ENCODE assay signal across 15 cellular contexts in the genomic region with DNA sequence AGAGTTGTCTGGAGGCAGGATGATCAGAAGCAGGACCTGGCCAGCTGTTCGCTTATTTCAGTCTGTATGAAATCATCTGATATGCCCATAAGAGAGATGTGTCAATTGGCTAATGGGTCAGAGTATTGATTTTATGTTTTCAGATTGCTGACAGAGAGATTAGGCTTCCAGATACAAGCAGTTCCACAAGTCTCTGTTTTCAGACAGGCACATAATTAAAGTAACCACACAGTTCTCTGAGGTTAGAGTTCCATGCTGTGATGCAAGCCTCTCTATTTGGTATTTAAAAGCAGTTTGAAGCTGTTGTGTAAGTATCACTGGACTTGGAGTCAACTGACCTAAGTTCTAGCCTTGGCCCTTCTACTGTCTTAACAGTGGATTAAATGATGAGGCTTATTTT. TPM values are rescaled to one million over a fixed set of nuclear protein-coding genes. Genes with fewer than 3 reads are reported as not detected.
DNase-seq lines count a peak whose midpoint lies in the region; ATAC-seq, FAIRE-seq and TF ChIP-seq lines count a peak whose summit lies in the region.
"Had no signal": no experiment of that assay in that cellular context is flagged by ENCODE, and none has a peak within 500 bp of the region (broad histone marks: within the 10 kb centered on the region; RNA-seq: fewer than 3 reads in every experiment).

No MANE protein-coding gene starts in this region.

- H4K20me1 ChIP-seq in MM.1S (ENCODE audit: insufficient read depth, low read length) (no peaks in the 10 kb centered on the region), astrocyte (ENCODE audit: insufficient read depth, low read length) (no peaks in the 10 kb centered on the region)

- 100% methylated on average over 1 of the region's 1 CpG for WGBS in mesodermal cell (ENCODE audit: insufficient coverage in 2 of 2), 2 experiments

- CTCF ChIA-PET in BJ (lab: Yijun Ruan, JAX): interaction anchor here (0.5 to 1.4 kb wide), 3 partner anchors 221 to 1810 kb away, joined by 3 to 5 read pairs (median 3); no protein-coding TSS in a partner anchor
- CTCF ChIA-PET in CD8-positive, alpha-beta memory T cell (lab: Charles Lee): interaction anchor here (1.4 kb wide), 1 partner anchor 221 kb away, joined by 3 read pairs; no protein-coding TSS in a partner anchor

- H3K9ac ChIP-seq in MM.1S (ENCODE audit: low read length) (no peak overlapping the region; the same call in 1 of the 2 replicates), astrocyte (ENCODE audit: low read length) (no peak overlapping the region)
- H3K9ac ChIP-seq: parathyroid adenoma had no signal

- H3K27ac Mint-ChIP-seq in astrocyte (ENCODE audit: unreplicated experiment): peak overlapping the region; percentile 53
- H3K27ac Mint-ChIP-seq in CD8-positive, alpha-beta memory T cell: no peak overlapping the region
- H3K27ac Mint-ChIP-seq: stimulated activated naive B cell treated with anti-CD40 and anti-IgM and Interleukin-4, amounts not matched to agents 10 μg/mL and 1 μg/mL and 100 μg/mL, for 72 hours had no signal

- no peak for FAIRE-seq in astrocyte (lab: Jason Lieb, UNC)

- DNase-seq in BJ (ENCODE audit: low read depth) (peak; percentile 29), MM.1S (peak; percentile 62), astrocyte (ENCODE audit: low read depth) (peak; percentile 49), foreskin melanocyte (no peak)
- DNase-seq in CD8-positive, alpha-beta memory T cell: no peak
- DNase-seq: amniotic stem cell; CD4-positive, alpha-beta memory T cell; NCI-H510A; stimulated activated CD4-positive, alpha-beta T cell treated with anti-CD3 and anti-CD28 coated beads, Interleukin-2, amount 100 ng/mL, for 48 hours; stimulated activated naive B cell treated with anti-CD40 and anti-IgM and Interleukin-4, amounts not matched to agents 10 μg/mL and 1 μg/mL and 100 μg/mL, for 72 hours had no signal

- no peaks in the 10 kb centered on the region for H3K27me3 Mint-ChIP-seq in astrocyte (ENCODE audit: low read depth, unreplicated experiment)
- no peaks in the 10 kb centered on the region for H3K27me3 Mint-ChIP-seq in CD8-positive, alpha-beta memory T cell
- H3K27me3 Mint-ChIP-seq: CD4-positive, alpha-beta memory T cell; stimulated activated naive B cell treated with anti-CD40 and anti-IgM and Interleukin-4, amounts not matched to agents 10 μg/mL and 1 μg/mL and 100 μg/mL, for 72 hours had no signal

- H3K4me2 ChIP-seq in MM.1S (ENCODE audit: low read depth, low read length) (peak overlapping the region; percentile 12; the same call in 1 of the 2 replicates), astrocyte (ENCODE audit: low read length) (no peak overlapping the region)

- no peaks in the 10 kb centered on the region for H3K27me3 ChIP-seq in BJ (ENCODE audit: control insufficient read depth, insufficient read depth, low read length)
- no peaks in the 10 kb centered on the region for H3K27me3 ChIP-seq in MM.1S (replicated peaks; ENCODE audit: insufficient read depth, low read length)
- H3K27me3 ChIP-seq in astrocyte (ENCODE audit: insufficient read depth, low read length): no peaks in the 10 kb centered on the region
- H3K27me3 ChIP-seq in CD8-positive, alpha-beta memory T cell (ENCODE audit: insufficient read depth, low read length, poor library complexity, severe bottlenecking): no peaks in the 10 kb centered on the region

- H3K4me3 ChIP-seq in BJ (ENCODE audit: low read depth, low read length) (no peak overlapping the region), MM.1S (ENCODE audit: low read length) (no peak overlapping the region), astrocyte (ENCODE audit: insufficient read depth, low read depth, low read length) (no peak overlapping the region), mesodermal cell (ENCODE audit: extremely low read depth, insufficient read depth, low read length, poor library complexity, severe bottlenecking) (no peak overlapping the region)
- no peak overlapping the region for H3K4me3 ChIP-seq in CD8-positive, alpha-beta memory T cell (ENCODE audit: low read length)

- no peaks in the 10 kb centered on the region for H3K9me3 ChIP-seq in MM.1S (replicated peaks; ENCODE audit: insufficient read depth, low read length)
- H3K9me3 ChIP-seq in astrocyte (ENCODE audit: insufficient read depth, low read depth, low read length): no peaks in the 10 kb centered on the region
- no peaks in the 10 kb centered on the region for H3K9me3 ChIP-seq in mesodermal cell (ENCODE audit: control insufficient read depth, low read length)
- no peaks in the 10 kb centered on the region for H3K9me3 ChIP-seq in CD8-positive, alpha-beta memory T cell (ENCODE audit: low read length)

- H3K27ac ChIP-seq in MM.1S (ENCODE audit: low read length) (peak overlapping the region; percentile 46; the same call in 1 of the 2 replicates), astrocyte (ENCODE audit: low read depth, low read length) (no peak overlapping the region), mesodermal cell (ENCODE audit: low read depth, low read length, severe bottlenecking) (peak overlapping the region; percentile 10)
- no peak overlapping the region for H3K27ac ChIP-seq in CD8-positive, alpha-beta memory T cell (ENCODE audit: low read depth, low read length)
- H3K27ac ChIP-seq: parathyroid adenoma, VCaP had no signal

- no peaks in the 10 kb centered on the region for H3K9me3 Mint-ChIP-seq in astrocyte (ENCODE audit: unreplicated experiment)
- H3K9me3 Mint-ChIP-seq in CD8-positive, alpha-beta memory T cell: peaks cover 0 to 2% (median 0%) of the 10 kb centered on the region in 5 donors
- H3K9me3 Mint-ChIP-seq: CD4-positive, alpha-beta memory T cell; stimulated activated naive B cell treated with anti-CD40 and anti-IgM and Interleukin-4, amounts not matched to agents 10 μg/mL and 1 μg/mL and 100 μg/mL, for 72 hours had no signal

- peaks cover 14% of the 10 kb centered on the region for H3F3A ChIP-seq in MM.1S (ENCODE audit: insufficient read depth, low read length)

- no peak for ATAC-seq in HG02938 (IDR thresholded peaks at IDR 0.05; ENCODE audit: unreplicated experiment)
- no peak for ATAC-seq in HG03354 (IDR thresholded peaks at IDR 0.05; ENCODE audit: poor library complexity, severe bottlenecking, unreplicated experiment)
- ATAC-seq: stimulated activated naive B cell treated with anti-CD40 and anti-IgM and Interleukin-4, amounts not matched to agents 10 μg/mL and 1 μg/mL and 100 μg/mL, for 72 hours had no signal

- H3K79me2 ChIP-seq in MM.1S (ENCODE audit: low read length): peaks cover 60% of the 10 kb centered on the region
- H3K79me2 ChIP-seq in astrocyte (ENCODE audit: insufficient read depth, low read length): no peaks in the 10 kb centered on the region
- H3K79me2 ChIP-seq: parathyroid adenoma had no signal

- H3K4me1 Mint-ChIP-seq in astrocyte (ENCODE audit: low read depth, unreplicated experiment): peaks cover 7% of the 10 kb centered on the region
- H3K4me1 Mint-ChIP-seq in CD8-positive, alpha-beta memory T cell: peaks cover 0 to 15% (median 5%) of the 10 kb centered on the region in 3 donors
- H3K4me1 Mint-ChIP-seq: stimulated activated naive B cell treated with anti-CD40 and anti-IgM and Interleukin-4, amounts not matched to agents 10 μg/mL and 1 μg/mL and 100 μg/mL, for 72 hours had no signal

- no peak overlapping the region for H3K4me3 Mint-ChIP-seq in astrocyte (ENCODE audit: unreplicated experiment)
- H3K4me3 Mint-ChIP-seq in CD8-positive, alpha-beta memory T cell: no peak overlapping the region
- H3K4me3 Mint-ChIP-seq: CD4-positive, alpha-beta memory T cell; stimulated activated naive B cell treated with anti-CD40 and anti-IgM and Interleukin-4, amounts not matched to agents 10 μg/mL and 1 μg/mL and 100 μg/mL, for 72 hours had no signal

- peaks cover 17% of the 10 kb centered on the region for H3K4me1 ChIP-seq in MM.1S (ENCODE audit: low read length)
- no peaks in the 10 kb centered on the region for H3K4me1 ChIP-seq in astrocyte (ENCODE audit: insufficient read depth, low read length)
- no peaks in the 10 kb centered on the region for H3K4me1 ChIP-seq in mesodermal cell (ENCODE audit: control insufficient read depth, insufficient read depth, low read length, poor library complexity, severe bottlenecking)
- no peaks in the 10 kb centered on the region for H3K4me1 ChIP-seq in CD8-positive, alpha-beta memory T cell (ENCODE audit: insufficient read depth, low read length)
- H3K4me1 ChIP-seq: parathyroid adenoma had no signal

- POLR2A ChIA-PET in BJ (lab: Charles Lee): no interaction called here
- POLR2A ChIA-PET in CD8-positive, alpha-beta memory T cell (lab: Charles Lee): no interaction called here

- no peak for TF ChIP-seq CTCF in BJ (IDR thresholded peaks at IDR 0.05; ENCODE audit: insufficient read depth, low read depth, low read length)
- no peak for TF ChIP-seq CTCF in MM.1S (IDR thresholded peaks at IDR 0.05; ENCODE audit: low read length)
- TF ChIP-seq CTCF in astrocyte (IDR thresholded peaks at IDR 0.05; ENCODE audit: insufficient read depth, low read depth, low read length): no peak

- H3K36me3 Mint-ChIP-seq in astrocyte (ENCODE audit: low read depth, unreplicated experiment): peaks cover 7% of the 10 kb centered on the region
- peaks cover 12 to 62% (median 27%) of the 10 kb centered on the region in 3 donors for H3K36me3 Mint-ChIP-seq in CD8-positive, alpha-beta memory T cell

- H2AFZ ChIP-seq in MM.1S (ENCODE audit: low read length) (no peak overlapping the region), astrocyte (ENCODE audit: low read depth, low read length) (no peak overlapping the region)
- H2AFZ ChIP-seq: parathyroid adenoma had no signal

- H3K9me2 ChIP-seq in MM.1S (replicated peaks; ENCODE audit: insufficient read depth, low read length): no peaks in the 10 kb centered on the region

- H3K36me3 ChIP-seq in BJ (ENCODE audit: control insufficient read depth, insufficient read depth, low read length): no peaks in the 10 kb centered on the region
- peaks cover 2% of the 10 kb centered on the region; the same call in 1 of the 2 replicates for H3K36me3 ChIP-seq in MM.1S (replicated peaks; ENCODE audit: insufficient read depth, low read length)
- H3K36me3 ChIP-seq in astrocyte (ENCODE audit: insufficient read depth, low read length): peaks cover 2% of the 10 kb centered on the region
- peaks cover 14% of the 10 kb centered on the region for H3K36me3 ChIP-seq in mesodermal cell (ENCODE audit: control insufficient read depth, insufficient read depth, low read length)
- H3K36me3 ChIP-seq in CD8-positive, alpha-beta memory T cell (ENCODE audit: insufficient read depth, low read length): peaks cover 2% of the 10 kb centered on the region

RNA-seq across cellular contexts. Expression of a gene that starts 50.1 kb away (rescaled TPM):
- polyA plus RNA-seq in BJ (2011; rRNA removed): 22.2 and 34.0 TPM in 2 replicates
- polyA minus RNA-seq in BJ (2011; rRNA and poly(A)+ RNA removed): 15.0 and 17.3 TPM in 2 replicates
- total RNA-seq in astrocyte: 25.4 and 26.4 TPM in 2 replicates
- 25.8 TPM for polyA plus RNA-seq in mesodermal cell (2013, experiment 1 of 2)
- polyA plus RNA-seq in mesodermal cell (2013, experiment 2 of 2): 23.7 TPM
- total RNA-seq in CD8-positive, alpha-beta memory T cell: 10 to 100 TPM; 22.4 to 22.8 TPM
- polyA plus RNA-seq in CD8-positive, alpha-beta memory T cell: 14.7 TPM

Comparison
In these comparisons a context has a peak if more than half of its experiments do, and no peak if none do; other contexts are left out.
1. DNase-seq: peak in BJ (single experiment), MM.1S (single experiment) and astrocyte (single experiment); none in CD8-positive, alpha-beta memory T cell (0 of 5) and foreskin melanocyte (single experiment).
2. H3K27ac ChIP-seq: peak in MM.1S (single experiment) and mesodermal cell (single experiment); none in astrocyte (single experiment) and CD8-positive, alpha-beta memory T cell (single experiment).